Comparison of ENCODE assay signal across 7 cellular contexts in genomic region chr1:34013958-34014737, GRCh38.
A peak's percentile ranks its signal among the peaks of the same experiment; 100 is the strongest.
DNase-seq lines count a peak whose midpoint lies in the region; FAIRE-seq and TF ChIP-seq lines count a peak whose summit lies in the region.

No MANE protein-coding gene starts in this region.

- no peak for FAIRE-seq in GM12891 (lab: Jason Lieb, UNC)

- DNase-seq in GM12891 (ENCODE audit: insufficient read length, low spot score) = peak; percentile 12
- DNase-seq in NAMALWA (ENCODE audit: low spot score) = peak; percentile 9
- no peak for DNase-seq in epithelial cell of proximal tubule (ENCODE audit: low read depth)
- DNase-seq in retina = peak; percentile 35
- DNase-seq in activated gamma-delta T cell treated with Interleukin-2 at 50 U/mL for 16 hours = no peak
- no peak for DNase-seq in SW480 (ENCODE audit: low spot score)
- no peak for DNase-seq in activated T-cell treated with anti-CD3 and anti-CD28 coated beads, Interleukin-2, amount 50 U/mL, for 1 hour

- TF ChIP-seq POLR2A in GM12891 (IDR thresholded peaks at IDR 0.05; ENCODE audit: low read depth, low read length) = no peak

- H3K4me3 ChIP-seq in epithelial cell of proximal tubule (ENCODE audit: low read depth, low read length) = no peak overlapping the region

- peak; percentile 69 for TF ChIP-seq CTCF in epithelial cell of proximal tubule (conservative IDR thresholded peaks at IDR 0.05; ENCODE audit: low read depth, low read length)

TF ChIP-seq in GM12891, 5 proteins besides CTCF, POLR2A, EP300 and RAD21:
- TF ChIP-seq PAX5 (IDR thresholded peaks at IDR 0.05; ENCODE audit: insufficient read depth, low read length, severe bottlenecking) = no peak
- no peak for TF ChIP-seq POLR2AphosphoS5 (IDR thresholded peaks at IDR 0.05; ENCODE audit: low read depth, low read length)
- TF ChIP-seq POU2F2 (IDR thresholded peaks at IDR 0.05; ENCODE audit: low read depth, low read length) = no peak
- TF ChIP-seq TAF1 (IDR thresholded peaks at IDR 0.05; ENCODE audit: low read depth, low read length) = no peak
- no peak for TF ChIP-seq SPI1 (IDR thresholded peaks at IDR 0.05; ENCODE audit: low read depth, low read length)
TF ChIP-seq in GM12891: peak in this region for 0.

Comparison
In these comparisons a context has a peak if more than half of its experiments do, and no peak if none do; other contexts are left out.
1. DNase-seq: peak in GM12891 (single experiment), NAMALWA (single experiment) and retina (single experiment); none in epithelial cell of proximal tubule (single experiment), activated gamma-delta T cell treated with Interleukin-2 at 50 U/mL for 16 hours (single experiment), SW480 (single experiment) and activated T-cell treated with anti-CD3 and anti-CD28 coated beads, Interleukin-2, amount 50 U/mL, for 1 hour (single experiment).